8 cellular contexts compared by ENCODE assay signal in the genomic region with DNA sequence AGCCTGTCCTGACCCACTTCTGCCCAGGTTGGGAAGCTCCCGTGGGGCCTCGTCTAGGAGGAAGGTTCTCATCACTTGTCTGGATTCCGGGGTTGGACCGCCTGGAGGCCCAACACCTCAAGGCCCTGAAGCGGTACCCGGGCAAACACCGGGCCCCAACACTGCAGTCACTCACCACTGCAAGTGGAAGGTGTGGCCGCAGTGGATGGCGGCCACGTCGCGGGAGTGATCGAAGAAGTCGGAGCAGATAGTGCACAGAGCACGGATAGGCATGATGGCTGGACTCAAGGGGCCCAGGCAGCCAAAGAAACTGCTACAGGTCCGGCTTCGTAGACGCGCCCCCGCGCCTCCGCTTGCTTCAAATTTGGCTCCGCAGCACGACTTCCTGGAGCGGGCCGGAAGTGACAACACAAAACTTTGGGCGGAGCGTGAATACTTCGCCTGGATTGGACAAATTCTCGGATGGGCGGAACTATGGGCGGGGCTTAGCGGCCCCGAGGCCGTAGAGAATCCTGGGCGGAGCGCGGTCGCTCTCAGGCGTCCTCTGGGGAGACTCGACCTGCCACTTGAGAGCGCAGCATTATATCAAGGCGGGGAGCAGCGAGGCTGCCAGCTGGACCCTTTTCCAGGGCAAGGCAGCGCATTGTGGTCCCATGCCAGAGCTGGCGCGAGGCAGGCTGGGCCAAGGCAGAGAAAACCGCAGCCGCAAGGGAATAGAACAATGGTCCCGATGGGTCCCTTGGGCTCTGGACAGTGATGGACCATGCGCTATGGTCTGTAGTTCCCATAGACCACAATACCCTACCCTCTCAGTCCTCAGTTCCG. TPM values are rescaled to one million over a fixed set of nuclear protein-coding genes. Genes with fewer than 3 reads are reported as not detected.
A peak's percentile ranks its signal among the peaks of the same experiment; 100 is the strongest.
DNase-seq lines count a peak whose midpoint lies in the region; ATAC-seq, FAIRE-seq and TF ChIP-seq lines count a peak whose summit lies in the region.

A gene with protein sequence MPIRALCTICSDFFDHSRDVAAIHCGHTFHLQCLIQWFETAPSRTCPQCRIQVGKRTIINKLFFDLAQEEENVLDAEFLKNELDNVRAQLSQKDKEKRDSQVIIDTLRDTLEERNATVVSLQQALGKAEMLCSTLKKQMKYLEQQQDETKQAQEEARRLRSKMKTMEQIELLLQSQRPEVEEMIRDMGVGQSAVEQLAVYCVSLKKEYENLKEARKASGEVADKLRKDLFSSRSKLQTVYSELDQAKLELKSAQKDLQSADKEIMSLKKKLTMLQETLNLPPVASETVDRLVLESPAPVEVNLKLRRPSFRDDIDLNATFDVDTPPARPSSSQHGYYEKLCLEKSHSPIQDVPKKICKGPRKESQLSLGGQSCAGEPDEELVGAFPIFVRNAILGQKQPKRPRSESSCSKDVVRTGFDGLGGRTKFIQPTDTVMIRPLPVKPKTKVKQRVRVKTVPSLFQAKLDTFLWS (minus strand): TSS at position 384 of the 825 bp plus-strand sequence. CDS start 111 bp downstream, at position 273.

- TF ChIP-seq CTCF in body of pancreas (IDR thresholded peaks at IDR 0.05) (peak in 1 of 7 experiments; percentile 5), sigmoid colon (IDR thresholded peaks at IDR 0.05) (no peak)

- H3K4me3 ChIP-seq in body of pancreas (peak within 1 kb of the TSS in 1 of 2 donors; percentile 31), iPS DF 6.9 (ENCODE audit: low read length) (peak within 1 kb of the TSS; percentile 90), sigmoid colon (peak within 1 kb of the TSS; percentile 32 to 59 (median 54))

- H3K4me1 ChIP-seq in body of pancreas = peaks cover 13% of the 10 kb centered on the region
- H3K4me1 ChIP-seq in iPS DF 6.9 (ENCODE audit: control insufficient read depth, insufficient read depth, low read length) = peaks cover 2% of the 10 kb centered on the region; the same call in 1 of the 2 replicates
- H3K4me1 ChIP-seq in sigmoid colon = peaks cover 0 to 16% (median 11%) of the 10 kb centered on the region in 4 donors

- H3K9me3 ChIP-seq in body of pancreas (no peaks in the 10 kb centered on the region), iPS DF 6.9 (ENCODE audit: control insufficient read depth, insufficient read depth, low read length) (no peaks in the 10 kb centered on the region), sigmoid colon (no peaks in the 10 kb centered on the region)

- DNase-seq in A172 (ENCODE audit: low spot score) (peak; percentile 85), NCI-H2107 treated with DMSO at 0.1 percent for 48 hours (lab: John Stamatoyannopoulos, UW; ENCODE audit: unreplicated experiment) (peak; percentile 76), body of pancreas (peak; percentile 95 to 96 (median 96)), iPS DF 6.9 (ENCODE audit: low read depth, low spot score) (peak; percentile 90), sigmoid colon (peak; percentile 97)

- FAIRE-seq in TTC549 (lab: Jason Lieb, UNC) = peak; percentile 95

- ATAC-seq in GM18520 (IDR thresholded peaks at IDR 0.05; ENCODE audit: unreplicated experiment) (peak; percentile 86), HG03060 (IDR thresholded peaks at IDR 0.05; ENCODE audit: low read depth, unreplicated experiment) (peak; percentile 95), body of pancreas (peak; percentile 100)

- TF ChIP-seq POLR2A in body of pancreas (IDR thresholded peaks at IDR 0.05) (peak in 2 of 3 donors; percentile 66 to 75), sigmoid colon (IDR thresholded peaks at IDR 0.05) (peak in 1 of 2 donors; percentile 21)

- intact Hi-C loops in body of pancreas (cut with DNase I) (no loop called here), sigmoid colon (cut with DNase I) (loop anchor here (5.0 kb wide), 1 partner anchor 71 kb away; a partner anchor contains a TSS)

- H3K27me3 ChIP-seq in body of pancreas = no peaks in the 10 kb centered on the region
- no peaks in the 10 kb centered on the region for H3K27me3 ChIP-seq in iPS DF 6.9 (ENCODE audit: control insufficient read depth, insufficient read depth, low read length)
- no peaks in the 10 kb centered on the region for H3K27me3 ChIP-seq in sigmoid colon

- 3 to 10% methylated on average over 4 to 52 of the region's 52 CpGs for WGBS in body of pancreas, 2 donors
- WGBS in iPS DF 6.9 (ENCODE audit: insufficient coverage, insufficient read length) = no CpG with 5 or more reads among the region's 52 CpGs
- WGBS in sigmoid colon, 2 donors = 4 to 5% methylated on average over 52 of the region's 52 CpGs

- no peak for TF ChIP-seq EP300 in sigmoid colon (IDR thresholded peaks at IDR 0.05)

- H3K36me3 ChIP-seq in body of pancreas (replicated peaks in 1 of 2; ENCODE audit: insufficient read depth in 1 of 2, low read depth in 2 of 2) (no peaks in the 10 kb centered on the region), iPS DF 6.9 (ENCODE audit: control insufficient read depth, insufficient read depth, low read length) (peaks cover 18% of the 10 kb centered on the region), sigmoid colon (no peaks in the 10 kb centered on the region)

- H3K27ac ChIP-seq in body of pancreas (peak within 1 kb of the TSS; percentile 9 to 82 (median 50)), iPS DF 6.9 (ENCODE audit: low read length) (no peak within 1 kb of the TSS), sigmoid colon (peak within 1 kb of the TSS; percentile 78 to 88 (median 82))

RNA-seq across cellular contexts. Expression of the gene that starts here (rescaled TPM):
- 12.8 and 16.1 TPM in 2 replicates for total RNA-seq in A172 (2014; rRNA removed; shearing (Covaris generic))
- total RNA-seq in body of pancreas = 1 to 10 TPM; 1.8 to 3.6 TPM
- 1 to 10 TPM in 3 of 4 donors, under 1 TPM in 1; 0.54 to 1.8 (median 1.6) TPM for total RNA-seq in sigmoid colon
- 1 to 10 TPM; 1.2 to 7.1 (median 1.4) TPM for polyA plus RNA-seq in sigmoid colon
